Comparison of ENCODE assay signal across 12 cellular contexts in genomic region chr2:214469728-214470127, GRCh38. TPM values are rescaled to one million over a fixed set of nuclear protein-coding genes. Genes with fewer than 3 reads are reported as not detected.
"Had no signal": no experiment of that assay in that cellular context is flagged by ENCODE, and none has a peak within 500 bp of the region (broad histone marks: within the 10 kb centered on the region; RNA-seq: fewer than 3 reads in every experiment).

No MANE protein-coding gene starts in this region.

- H3K9ac ChIP-seq: GM23248 had no signal

- H3K4me1 ChIP-seq: HAP-1 had no signal

- FAIRE-seq: H1, H54 had no signal

- H3K9me3 ChIP-seq: HAP-1 had no signal

- H3K27ac ChIP-seq: GM23248 had no signal

- H2AFZ ChIP-seq: GM23248, GM23338 had no signal

- H3K36me3 ChIP-seq: HAP-1 had no signal

- ATAC-seq: GM23338, HCT116 had no signal

- DNase-seq: GM23248, GOT3, H7, H9, HCEC 1CT, HFFc6 had no signal

- H3K4me2 ChIP-seq: GM23338 had no signal

- H3K4me3 ChIP-seq: GM23248, GM23338, HAP-1 had no signal

RNA-seq across cellular contexts. Expression of gene VWC2L, which starts 58.9 kb away (rescaled TPM):
- total RNA-seq: GM23248, GM23338, H1, H4, H7, H9, HFFc6 had no signal
- polyA plus RNA-seq: GM23248, GM23338, H1 had no signal
